ENCODE assay signal across 8 cellular contexts in the genomic region with DNA sequence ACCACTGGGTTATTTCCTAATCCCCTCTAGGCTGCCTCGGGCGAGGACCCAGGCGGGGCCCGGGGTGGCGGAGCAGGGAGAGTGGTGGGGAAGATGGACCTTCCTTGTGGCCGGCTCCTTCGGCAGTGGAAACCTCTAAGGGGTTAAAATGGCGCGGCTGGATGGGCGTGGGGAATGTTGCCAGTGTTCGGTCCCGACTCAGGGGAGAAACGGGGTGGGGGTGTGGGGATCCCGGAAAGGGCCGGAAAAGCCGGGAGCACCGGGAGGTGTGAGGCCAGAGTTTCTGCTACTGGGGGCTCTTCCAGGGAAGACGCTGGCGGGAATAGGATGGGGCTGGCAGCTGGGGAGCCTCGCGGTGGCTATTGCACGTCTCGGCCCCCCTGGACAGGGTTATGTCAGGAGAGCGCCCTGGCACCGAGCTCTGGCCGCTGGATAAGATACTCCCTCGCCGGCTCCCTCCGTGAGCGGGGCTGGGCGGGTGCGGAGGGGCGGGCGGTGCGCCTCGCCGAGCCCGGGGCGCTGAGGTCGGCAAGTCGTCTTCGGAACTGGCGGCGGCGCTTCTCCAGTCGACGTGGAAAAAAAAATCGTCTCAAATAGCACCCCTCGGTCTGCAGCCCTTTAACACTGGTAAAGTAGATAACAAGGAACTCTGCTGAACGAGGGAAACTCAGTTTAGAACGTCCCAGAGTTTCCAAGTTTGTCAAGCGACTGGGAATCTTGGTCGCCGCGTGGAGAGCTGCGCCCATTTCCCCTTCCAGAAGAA.
DNase-seq lines count a peak whose midpoint lies in the region; ATAC-seq and TF ChIP-seq lines count a peak whose summit lies in the region.

No MANE protein-coding gene starts in this region.

- no peak for TF ChIP-seq CTCF in OCI-LY1 (IDR thresholded peaks at IDR 0.05; ENCODE audit: low read length)

- no peak overlapping the region for H2AFZ ChIP-seq in OCI-LY1 (ENCODE audit: low read length)

- 0 out of 2 replicates have a peak, but pooled peaks cover 3% of the 10 kb centered on the region for H3F3A ChIP-seq in OCI-LY1 (ENCODE audit: insufficient read depth, low read length)

- H3K4me3 ChIP-seq in OCI-LY1 (ENCODE audit: low read depth, low read length, poor library complexity, severe bottlenecking) = peak overlapping the region; percentile 69

- no peaks in the 10 kb centered on the region for H3K27me3 ChIP-seq in OCI-LY1 (ENCODE audit: insufficient read depth, low read length)

- peak overlapping the region; percentile 91 for H3K9ac ChIP-seq in OCI-LY1 (ENCODE audit: low read length)

- H4K20me1 ChIP-seq in OCI-LY1 (ENCODE audit: insufficient read depth, low read length) = no peaks in the 10 kb centered on the region

- no peaks in the 10 kb centered on the region; the same call in 1 of the 2 replicates for H3K79me2 ChIP-seq in OCI-LY1 (ENCODE audit: insufficient read depth, low read length)

- H3K36me3 ChIP-seq in OCI-LY1 (ENCODE audit: insufficient read depth, low read length) = peaks cover under 1% of the 10 kb centered on the region

- H3K9me3 ChIP-seq in OCI-LY1 (ENCODE audit: low read length) = peaks cover 27% of the 10 kb centered on the region

- DNase-seq in GM03348 (ENCODE audit: low spot score) = peak; percentile 77
- DNase-seq in astrocyte of the hippocampus (ENCODE audit: low read depth, low spot score) = peak; percentile 62
- peak; percentile 39 for DNase-seq in iPS-NIHi11 (ENCODE audit: low spot score)
- peak; percentile 44 for DNase-seq in stimulated activated CD4-positive, alpha-beta T cell treated with anti-CD3 and anti-CD28 coated beads, Interleukin-4, amount 100 ng/mL, for 1 hour
- no peak for DNase-seq in SKM-1 treated with dmso at 0.1 percent for 144 hours (lab: John Stamatoyannopoulos, UW; ENCODE audit: unreplicated experiment)

- H3K4me2 ChIP-seq in OCI-LY1 (ENCODE audit: low read length) = peak overlapping the region; percentile 91

- H3K4me1 ChIP-seq in OCI-LY1 (ENCODE audit: insufficient read depth, low read length, severe bottlenecking) = peaks cover 54% of the 10 kb centered on the region

- peak overlapping the region; percentile 95 for H3K27ac ChIP-seq in OCI-LY1 (ENCODE audit: low read depth, low read length, poor library complexity, severe bottlenecking)

- H3K9me2 ChIP-seq in OCI-LY1 (ENCODE audit: low read depth, low read length) = no peaks in the 10 kb centered on the region

- no peak for ATAC-seq in HG02970 (IDR thresholded peaks at IDR 0.05; ENCODE audit: low FRiP score, unreplicated experiment)
- no peak for ATAC-seq in GM19452 (IDR thresholded peaks at IDR 0.05; ENCODE audit: unreplicated experiment)
